Comparison of ENCODE assay signal across 10 cellular contexts in genomic region chr1:31007462-31007991, GRCh38. TPM values are rescaled to one million over a fixed set of nuclear protein-coding genes. Genes with fewer than 3 reads are reported as not detected.
DNase-seq lines count a peak whose midpoint lies in the region; ATAC-seq and TF ChIP-seq lines count a peak whose summit lies in the region.
"Had no signal": no experiment of that assay in that cellular context is flagged by ENCODE, and none has a peak within 500 bp of the region (broad histone marks: within the 10 kb centered on the region; RNA-seq: fewer than 3 reads in every experiment).

No MANE protein-coding gene starts in this region.

- H3K36me3 ChIP-seq in thoracic aorta, result no peaks in the 10 kb centered on the region
- H3K36me3 ChIP-seq: ovary had no signal

- H3K4me3 ChIP-seq in thoracic aorta, result peak overlapping the region; percentile 9
- H3K4me3 ChIP-seq: ovary had no signal

- no peaks in the 10 kb centered on the region for H3K9me3 Mint-ChIP-seq in activated naive CD4-positive, alpha-beta T cell treated with anti-CD3 and anti-CD28 coated beads, Interleukin-2, amount 50 U/mL, for 72 hours
- H3K9me3 Mint-ChIP-seq in activated T-helper 1 cell treated with anti-CD3 and anti-CD28 coated beads, Interleukin-12 subunit alpha, Interleukin-12 subunit beta, Interleukin-2, Interleukin-4 antibody, amounts not matched to agents 30 ng/mL and 10 ng/mL and 1 ng/mL, durations not matched to agents 14 hours and 24 hours and 36 hours, result no peaks in the 10 kb centered on the region

- no peak overlapping the region for H3K4me3 Mint-ChIP-seq in activated T-helper 1 cell treated with anti-CD3 and anti-CD28 coated beads, Interleukin-12 subunit alpha, Interleukin-12 subunit beta, Interleukin-2, Interleukin-4 antibody, amounts not matched to agents 30 ng/mL and 10 ng/mL and 1 ng/mL, durations not matched to agents 14 hours and 24 hours and 36 hours

- no peaks in the 10 kb centered on the region for H3K27me3 ChIP-seq in thoracic aorta (replicated peaks; ENCODE audit: insufficient read depth)
- H3K27me3 ChIP-seq: ovary had no signal

- H3K4me1 ChIP-seq in thoracic aorta (ENCODE audit: control insufficient read depth in 1 of 2, low read depth in 2 of 2), result peaks cover 22 to 41% of the 10 kb centered on the region in 2 donors

- H3K27ac ChIP-seq in thoracic aorta, result peak overlapping the region in 1 of 2 donors; percentile 1
- H3K27ac ChIP-seq: C4-2B, ovary had no signal

- no peaks in the 10 kb centered on the region for H3K27me3 Mint-ChIP-seq in activated T-helper 1 cell treated with anti-CD3 and anti-CD28 coated beads, Interleukin-12 subunit alpha, Interleukin-12 subunit beta, Interleukin-2, Interleukin-4 antibody, amounts not matched to agents 30 ng/mL and 10 ng/mL and 1 ng/mL, durations not matched to agents 14 hours and 24 hours and 36 hours (ENCODE audit: insufficient read depth)

- intact Hi-C loops in activated T-helper 1 cell treated with anti-CD3 and anti-CD28 coated beads, Interleukin-12 subunit alpha, Interleukin-12 subunit beta, Interleukin-2, Interleukin-4 antibody, amounts not matched to agents 30 ng/mL and 10 ng/mL and 1 ng/mL, durations not matched to agents 14 hours and 24 hours and 36 hours (cut with micrococcal nuclease), result no loop called here

- H3K36me3 Mint-ChIP-seq in activated naive CD4-positive, alpha-beta T cell treated with anti-CD3 and anti-CD28 coated beads, Interleukin-2, amount 50 U/mL, for 72 hours, result peaks cover 0 to 19% of the 10 kb centered on the region in 2 donors
- H3K36me3 Mint-ChIP-seq in activated T-helper 1 cell treated with anti-CD3 and anti-CD28 coated beads, Interleukin-12 subunit alpha, Interleukin-12 subunit beta, Interleukin-2, Interleukin-4 antibody, amounts not matched to agents 30 ng/mL and 10 ng/mL and 1 ng/mL, durations not matched to agents 14 hours and 24 hours and 36 hours (ENCODE audit: low read depth), result peaks cover 24% of the 10 kb centered on the region

- no peak for DNase-seq in activated naive CD4-positive, alpha-beta T cell treated with anti-CD3 and anti-CD28 coated beads, Interleukin-2, amount 50 U/mL, for 72 hours (ENCODE audit: low spot score in 2 of 2)
- DNase-seq in activated naive CD4-positive, alpha-beta T cell (lab: John Stamatoyannopoulos, UW), result no peak
- no peak for DNase-seq in activated T-helper 1 cell treated with anti-CD3 and anti-CD28 coated beads, Interleukin-12 subunit alpha, Interleukin-12 subunit beta, Interleukin-2, Interleukin-4 antibody, amounts not matched to agents 30 ng/mL and 10 ng/mL and 1 ng/mL, durations not matched to agents 14 hours and 24 hours and 36 hours (ENCODE audit: low spot score)
- DNase-seq in glomerular visceral epithelial cell (ENCODE audit: extremely low spot score), result peak; percentile 59
- no peak for DNase-seq in thoracic aorta (ENCODE audit: low spot score)
- no peak for DNase-seq in SIG-M5 treated with dmso at 0.1 percent for 504 hours (lab: John Stamatoyannopoulos, UW; ENCODE audit: unreplicated experiment)
- DNase-seq: ovary had no signal

- peak overlapping the region; percentile 37 to 74 for H3K27ac Mint-ChIP-seq in activated naive CD4-positive, alpha-beta T cell treated with anti-CD3 and anti-CD28 coated beads, Interleukin-2, amount 50 U/mL, for 72 hours
- peak overlapping the region; percentile 26 for H3K27ac Mint-ChIP-seq in activated T-helper 1 cell treated with anti-CD3 and anti-CD28 coated beads, Interleukin-12 subunit alpha, Interleukin-12 subunit beta, Interleukin-2, Interleukin-4 antibody, amounts not matched to agents 30 ng/mL and 10 ng/mL and 1 ng/mL, durations not matched to agents 14 hours and 24 hours and 36 hours

- H3K4me1 Mint-ChIP-seq in activated T-helper 1 cell treated with anti-CD3 and anti-CD28 coated beads, Interleukin-12 subunit alpha, Interleukin-12 subunit beta, Interleukin-2, Interleukin-4 antibody, amounts not matched to agents 30 ng/mL and 10 ng/mL and 1 ng/mL, durations not matched to agents 14 hours and 24 hours and 36 hours (ENCODE audit: low read depth), result peaks cover 64% of the 10 kb centered on the region

- no peak for TF ChIP-seq CTCF in thoracic aorta (IDR thresholded peaks at IDR 0.05)

- no peak for ATAC-seq in activated naive CD4-positive, alpha-beta T cell treated with anti-CD3 and anti-CD28 coated beads, Interleukin-2, amount 50 U/mL, for 72 hours
- no peak for ATAC-seq in thoracic aorta (ENCODE audit: insufficient number of reproducible peaks, low FRiP score, low read depth)
- ATAC-seq in GM18511 (IDR thresholded peaks at IDR 0.05; ENCODE audit: unreplicated experiment), result no peak
- no peak for ATAC-seq in HG03135 (IDR thresholded peaks at IDR 0.05; ENCODE audit: unreplicated experiment)

- no peaks in the 10 kb centered on the region for H3K9me3 ChIP-seq in thoracic aorta
- H3K9me3 ChIP-seq: ovary had no signal

RNA-seq across cellular contexts. Expression of gene PUM1, which starts 58.0 kb away (rescaled TPM):
- 100 to 1,000 TPM; 107 to 118 TPM for total RNA-seq in activated naive CD4-positive, alpha-beta T cell treated with anti-CD3 and anti-CD28 coated beads, Interleukin-2, amount 50 U/mL, for 72 hours
- total RNA-seq in activated T-helper 1 cell treated with anti-CD3 and anti-CD28 coated beads, Interleukin-12 subunit alpha, Interleukin-12 subunit beta, Interleukin-2, Interleukin-4 antibody, amounts not matched to agents 30 ng/mL and 10 ng/mL and 1 ng/mL, durations not matched to agents 14 hours and 24 hours and 36 hours, result 130 and 132 TPM in 2 replicates
- total RNA-seq in thoracic aorta, result 10 to 100 TPM; 70.4 to 97.9 TPM
